8 cellular contexts compared by ENCODE assay signal in genomic region chr16:9647981-9648701, GRCh38.
DNase-seq lines count a peak whose midpoint lies in the region; ATAC-seq, FAIRE-seq and TF ChIP-seq lines count a peak whose summit lies in the region.

No MANE protein-coding gene starts in this region.

- H3K4me1 ChIP-seq in PC-9 (replicated peaks; ENCODE audit: insufficient read depth) = no peaks in the 10 kb centered on the region
- H3K4me1 ChIP-seq in small intestine (ENCODE audit: control insufficient read depth in 2 of 2, insufficient read depth in 1 of 2, low read depth in 1 of 2, low read length in 1 of 2) = no peaks in the 10 kb centered on the region

- H4K20me1 ChIP-seq in PC-9 (ENCODE audit: insufficient read depth) = no peaks in the 10 kb centered on the region

- 18 to 29% (median 23%) methylated on average over 7 of the region's 7 CpGs for WGBS in small intestine, 3 donors

- H3K27ac ChIP-seq in PC-9 (no peak overlapping the region), small intestine (ENCODE audit: low read depth in 1 of 2, low read length in 1 of 2) (no peak overlapping the region)

- H3K27me3 ChIP-seq in PC-9 (ENCODE audit: insufficient read depth, low read depth) = no peaks in the 10 kb centered on the region; the same call in 1 of the 2 replicates
- no peaks in the 10 kb centered on the region for H3K27me3 ChIP-seq in small intestine (ENCODE audit: control insufficient read depth in 2 of 2, insufficient read depth in 2 of 2, low read length in 2 of 2)

- no peaks in the 10 kb centered on the region for H3K9me2 ChIP-seq in PC-9 (ENCODE audit: insufficient read depth)

- no peak overlapping the region for H3K27ac Mint-ChIP-seq in immature natural killer cell

- H3K36me3 ChIP-seq in PC-9 (ENCODE audit: low read depth) (no peaks in the 10 kb centered on the region), small intestine (ENCODE audit: control insufficient read depth in 2 of 2, insufficient read depth in 2 of 2, low read length in 2 of 2) (no peaks in the 10 kb centered on the region)

- H3K4me3 Mint-ChIP-seq in immature natural killer cell = no peak overlapping the region

- H3K79me2 ChIP-seq in PC-9 (ENCODE audit: low read depth) = no peaks in the 10 kb centered on the region

- no peak for FAIRE-seq in small intestine (lab: Jason Lieb, UNC)

- H3K4me1 Mint-ChIP-seq in immature natural killer cell = no peaks in the 10 kb centered on the region

- no peaks in the 10 kb centered on the region for H3K9me3 Mint-ChIP-seq in immature natural killer cell

- no peaks in the 10 kb centered on the region for H3K36me3 Mint-ChIP-seq in immature natural killer cell

- H3K9me3 ChIP-seq in PC-9 (ENCODE audit: insufficient read depth, low read depth) (no peaks in the 10 kb centered on the region), small intestine (ENCODE audit: control insufficient read depth, low read depth) (no peaks in the 10 kb centered on the region)

- peak; percentile 46 for ATAC-seq in Right ventricle myocardium inferior

- DNase-seq in Right ventricle myocardium inferior (ENCODE audit: missing footprints) (no peak), cardiac septum (ENCODE audit: low spot score) (no peak), PC-9 (no peak), germinal center (ENCODE audit: low spot score) (peak; percentile 11), small intestine (peak; percentile 61), mesenteric fat pad (ENCODE audit: low spot score) (no peak), activated gamma-delta T cell treated with Interleukin-2 at 50 U/mL for 16 hours (no peak), immature natural killer cell (no peak)

- H3K4me3 ChIP-seq in PC-9 (no peak overlapping the region), small intestine (ENCODE audit: low read depth in 1 of 2, low read length in 2 of 2) (no peak overlapping the region)

- H3F3A ChIP-seq in PC-9 (ENCODE audit: insufficient read depth, low read depth) = no peaks in the 10 kb centered on the region

- no peak overlapping the region for H2AFZ ChIP-seq in PC-9

- intact Hi-C loops in Right ventricle myocardium inferior (cut with DNase I) = loop anchor here (5.0 kb wide), 1 partner anchor 534 kb away; the partner anchor contains the start of gene GRIN2A
- intact Hi-C loops in cardiac septum (cut with DNase I) = loop anchor here (5.0 kb wide), 1 partner anchor 534 kb away; the partner anchor contains the start of gene GRIN2A
- intact Hi-C loops in PC-9 (cut with micrococcal nuclease; ENCODE audit: unreplicated experiment) = loop anchor here (2.0 kb wide), 1 partner anchor 861 kb away; no protein-coding TSS in a partner anchor

- POLR2A ChIA-PET in PC-9 (lab: Charles Lee; ENCODE audit: unreplicated experiment) = no interaction called here

- no TSS peak for BruUV-seq in PC-9 (replicated peaks; lab: Mats Ljungman, UMichigan)

- no peak overlapping the region for H3K4me2 ChIP-seq in PC-9

- H3K27me3 Mint-ChIP-seq in immature natural killer cell (ENCODE audit: low read depth in 3 of 3) = peaks cover 0 to 8% (median 5%) of the 10 kb centered on the region in 3 donors

- peak; percentile 76 for TF ChIP-seq CTCF in PC-9 (conservative IDR thresholded peaks at IDR 0.05)

- CTCF ChIA-PET in PC-9 (lab: Charles Lee) = no interaction called here

Comparison
In these comparisons a context has a peak if more than half of its experiments do, and no peak if none do; other contexts are left out.
1. DNase-seq: peak in germinal center (single experiment) and small intestine (single experiment); none in Right ventricle myocardium inferior (single experiment), cardiac septum (single experiment), PC-9 (0 of 2), mesenteric fat pad (single experiment), activated gamma-delta T cell treated with Interleukin-2 at 50 U/mL for 16 hours (single experiment) and immature natural killer cell (0 of 3).